In the genomic region with DNA sequence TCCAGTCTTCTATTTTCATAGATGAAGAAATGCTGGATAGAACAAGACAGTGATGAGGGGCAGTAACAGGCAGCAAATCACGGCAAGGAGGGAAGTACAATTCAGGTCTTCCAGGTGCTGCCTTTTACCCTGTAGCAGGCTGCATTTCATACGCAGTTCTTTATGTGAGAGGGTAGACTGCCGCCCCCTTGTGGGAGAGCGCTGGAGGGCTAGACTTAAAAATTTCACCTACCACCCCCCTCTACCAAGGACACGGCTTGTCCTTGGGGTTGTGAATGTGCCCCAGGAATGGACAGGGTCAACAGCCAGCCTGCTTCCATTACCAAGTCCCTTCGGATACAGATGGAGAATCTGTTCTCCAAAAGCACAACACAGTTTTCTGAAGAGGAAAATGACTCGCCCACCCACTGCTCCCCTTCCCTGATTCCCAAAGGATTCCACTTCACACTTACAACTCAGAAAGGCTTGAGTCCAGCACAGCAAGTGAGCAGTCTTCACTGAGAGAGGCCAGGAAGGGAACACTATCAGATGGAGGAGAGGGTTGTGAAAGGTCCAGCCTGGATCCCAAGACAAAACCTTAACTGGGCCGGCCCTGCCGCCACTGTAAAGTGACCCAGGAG, we compare ENCODE assay signal across 9 cellular contexts. TPM values are rescaled to one million over a fixed set of nuclear protein-coding genes. Genes with fewer than 3 reads are reported as not detected.
DNase-seq lines count a peak whose midpoint lies in the region; ATAC-seq and TF ChIP-seq lines count a peak whose summit lies in the region.
"Had no signal": no experiment of that assay in that cellular context is flagged by ENCODE, and none has a peak within 500 bp of the region (broad histone marks: within the 10 kb centered on the region; RNA-seq: fewer than 3 reads in every experiment).

No MANE protein-coding gene starts in this region.

- TF ChIP-seq POLR2A in vagina (IDR thresholded peaks at IDR 0.05) (no peak), tibial nerve (IDR thresholded peaks at IDR 0.05) (no peak)

- no peak for TF ChIP-seq EP300 in tibial nerve (IDR thresholded peaks at IDR 0.05)

- peak overlapping the region; percentile 76 to 85 for H3K27ac Mint-ChIP-seq in T-cell
- H3K27ac Mint-ChIP-seq in stimulated activated naive CD8-positive, alpha-beta T cell treated with anti-CD3 and anti-CD28 coated beads, Interleukin-15, amount 100 ng/mL, for 72 hours = peak overlapping the region in 1 of 2 donors; percentile 75

- peaks cover 55% of the 10 kb centered on the region for H3K36me3 Mint-ChIP-seq in T-cell

- H3K27me3 ChIP-seq in lower lobe of right lung (ENCODE audit: low read depth) = no peaks in the 10 kb centered on the region
- H3K27me3 ChIP-seq in vagina = no peaks in the 10 kb centered on the region
- no peaks in the 10 kb centered on the region for H3K27me3 ChIP-seq in tibial nerve

- intact Hi-C loops in lower lobe of right lung (cut with DNase I) (no loop called here), vagina (cut with DNase I) (no loop called here)

- WGBS in tibial nerve, 2 donors = 66 to 70% methylated on average over 9 of the region's 9 CpGs

- H3K4me1 Mint-ChIP-seq in T-cell = peaks cover 34 to 42% (median 41%) of the 10 kb centered on the region in 3 donors
- H3K4me1 Mint-ChIP-seq in stimulated activated naive CD8-positive, alpha-beta T cell treated with anti-CD3 and anti-CD28 coated beads, Interleukin-15, amount 100 ng/mL, for 72 hours = peaks cover 40% of the 10 kb centered on the region

- H3K27me3 Mint-ChIP-seq in T-cell = no peaks in the 10 kb centered on the region
- no peaks in the 10 kb centered on the region for H3K27me3 Mint-ChIP-seq in stimulated activated naive CD8-positive, alpha-beta T cell treated with anti-CD3 and anti-CD28 coated beads, Interleukin-15, amount 100 ng/mL, for 72 hours

- H3K4me3 ChIP-seq in lower lobe of right lung (no peak overlapping the region), vagina (no peak overlapping the region), tibial nerve (no peak overlapping the region)

- peaks cover 93% of the 10 kb centered on the region for H3K36me3 ChIP-seq in lower lobe of right lung
- peaks cover 0 to 71% of the 10 kb centered on the region in 2 donors for H3K36me3 ChIP-seq in vagina
- peaks cover 0 to 95% (median 22%) of the 10 kb centered on the region in 3 donors for H3K36me3 ChIP-seq in tibial nerve

- POLR2A ChIA-PET in T-cell (lab: Charles Lee) = no interaction called here

- CTCF ChIA-PET in T-cell (lab: Charles Lee) = no interaction called here

- no peaks in the 10 kb centered on the region for H3K9me3 Mint-ChIP-seq in T-cell
- no peaks in the 10 kb centered on the region for H3K9me3 Mint-ChIP-seq in stimulated activated naive CD8-positive, alpha-beta T cell treated with anti-CD3 and anti-CD28 coated beads, Interleukin-15, amount 100 ng/mL, for 72 hours

- ATAC-seq in T-cell (replicated peaks in 1 of 4) = peak; percentile 74 to 96 (median 86)
- ATAC-seq in lower lobe of right lung = peak; percentile 45 to 46
- peak; percentile 77 for ATAC-seq in stimulated activated naive CD8-positive, alpha-beta T cell treated with anti-CD3 and anti-CD28 coated beads, Interleukin-15, amount 100 ng/mL, for 72 hours

- DNase-seq in SIG-M5 treated with dmso at 0.1 percent for 504 hours (lab: John Stamatoyannopoulos, UW; ENCODE audit: unreplicated experiment) = peak; percentile 40
- DNase-seq in SIG-M5 (lab: John Stamatoyannopoulos, UW) = no peak
- DNase-seq in T-cell = peak; percentile 50 to 80 (median 68)
- peak; percentile 21 for DNase-seq in amniotic epithelial cell (ENCODE audit: low read depth)
- no peak for DNase-seq in lower lobe of right lung
- peak; percentile 53 to 57 for DNase-seq in stimulated activated naive CD8-positive, alpha-beta T cell treated with anti-CD3 and anti-CD28 coated beads, Interleukin-15, amount 100 ng/mL, for 72 hours
- DNase-seq in vagina (ENCODE audit: extremely low spot score in 2 of 2) = no peak
- no peak for DNase-seq in tibial nerve (ENCODE audit: low spot score in 2 of 2)

- H3K4me1 ChIP-seq in lower lobe of right lung (peaks cover 4% of the 10 kb centered on the region), vagina (peaks cover 3% of the 10 kb centered on the region), tibial nerve (no peaks in the 10 kb centered on the region)

- no peak overlapping the region for H3K4me3 Mint-ChIP-seq in T-cell
- H3K4me3 Mint-ChIP-seq in stimulated activated naive CD8-positive, alpha-beta T cell treated with anti-CD3 and anti-CD28 coated beads, Interleukin-15, amount 100 ng/mL, for 72 hours = no peak overlapping the region

- TF ChIP-seq CTCF in lower lobe of right lung (IDR thresholded peaks at IDR 0.05) = peak; percentile 35
- TF ChIP-seq CTCF in vagina (IDR thresholded peaks at IDR 0.05) = peak in 1 of 3 experiments; percentile 14
- TF ChIP-seq CTCF in tibial nerve (IDR thresholded peaks at IDR 0.05) = peak in 1 of 5 experiments; percentile 33

- no peaks in the 10 kb centered on the region for H3K9me3 ChIP-seq in lower lobe of right lung
- no peaks in the 10 kb centered on the region for H3K9me3 ChIP-seq in vagina
- no peaks in the 10 kb centered on the region for H3K9me3 ChIP-seq in tibial nerve

- H3K27ac ChIP-seq in lower lobe of right lung (no peak overlapping the region), vagina (no peak overlapping the region), tibial nerve (no peak overlapping the region)
- H3K27ac ChIP-seq: epithelial cell of prostate had no signal

RNA-seq across cellular contexts. Expression of a gene that starts 7.4 kb away (rescaled TPM):
- total RNA-seq in T-cell (10 to 100 TPM; 22.5 to 40.1 (median 33.1) TPM), lower lobe of right lung (15.1 TPM), vagina (50.8 TPM), tibial nerve (10 to 100 TPM; 20.8 to 38.1 (median 30.4) TPM)

RNA-seq across cellular contexts. Expression of a gene that starts 7.6 kb away (rescaled TPM):
- total RNA-seq in T-cell = 100 to 1,000 TPM in 3 of 5 donors, 10 to 100 TPM in 2; 88.1 to 129 (median 118) TPM
- total RNA-seq in lower lobe of right lung = 157 TPM
- 142 TPM for total RNA-seq in vagina
- total RNA-seq in tibial nerve = 100 to 1,000 TPM in 2 of 4 donors, 10 to 100 TPM in 2; 91.2 to 176 (median 103) TPM

RNA-seq across cellular contexts. Expression of a gene that starts 14.1 kb away (rescaled TPM):
- total RNA-seq in T-cell = 10 to 100 TPM in 2 of 5 donors, 1 to 10 TPM in 3; 4.7 to 11.6 (median 8.6) TPM
- 1.1 TPM for total RNA-seq in lower lobe of right lung
- total RNA-seq in vagina = 3.7 TPM
- 1 to 10 TPM; 1.2 to 9.6 (median 3.8) TPM for total RNA-seq in tibial nerve

RNA-seq across cellular contexts. Expression of a gene that starts 32.1 kb away (rescaled TPM):
- 10 to 100 TPM; 42.9 to 55.1 (median 46.1) TPM for total RNA-seq in T-cell
- total RNA-seq in lower lobe of right lung = 135 TPM
- 46.2 TPM for total RNA-seq in vagina
- total RNA-seq in tibial nerve = 10 to 100 TPM; 19.4 to 59.1 (median 31.8) TPM

Comparison
In these comparisons a context has a peak if more than half of its experiments do, and no peak if none do; other contexts are left out.
1. DNase-seq: peak in SIG-M5 treated with dmso at 0.1 percent for 504 hours (single experiment), T-cell (34 of 34), amniotic epithelial cell (single experiment) and stimulated activated naive CD8-positive, alpha-beta T cell treated with anti-CD3 and anti-CD28 coated beads, Interleukin-15, amount 100 ng/mL, for 72 hours (2 of 2); none in SIG-M5 (single experiment), lower lobe of right lung (single experiment), vagina (0 of 2) and tibial nerve (0 of 2).
2. Peak in every context shown above with its lines, with median percentiles within 50 percentile points of each other: ATAC-seq.